1 cellular context compared by ENCODE assay signal in the genomic region with DNA sequence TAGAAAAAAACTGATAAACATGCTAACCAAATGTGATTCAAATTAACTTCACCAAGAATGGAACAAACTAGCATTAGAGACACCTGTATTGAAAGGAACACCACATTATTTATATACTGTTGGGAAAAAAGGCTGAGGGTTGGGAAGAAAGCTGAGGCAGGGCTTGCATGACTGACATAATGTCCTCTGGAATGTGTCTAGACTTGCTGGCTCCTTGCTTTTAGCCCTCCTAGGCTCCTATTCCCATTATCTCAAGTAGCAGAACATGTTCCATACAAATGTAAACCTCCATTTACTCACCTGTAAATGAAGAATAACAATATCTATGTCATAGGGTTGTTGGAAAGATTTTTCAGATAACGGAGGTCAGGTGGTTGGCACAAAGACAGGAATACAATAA.
TF ChIP-seq lines count a peak whose summit lies in the region.

No MANE protein-coding gene starts in this region.

TF ChIP-seq in HepG2, 621 proteins besides CTCF, POLR2A, EP300 and RAD21:
- TF ChIP-seq ZNF7 (CRISPR knock-in tag; IDR thresholded peaks at IDR 0.05) (no peak), RFXANK (CRISPR knock-in tag; IDR thresholded peaks at IDR 0.05) (no peak), ZNF274 (CRISPR knock-in tag; IDR thresholded peaks at IDR 0.05) (no peak), CBX5 (CRISPR knock-in tag; IDR thresholded peaks at IDR 0.05; ENCODE audit: borderline replicate concordance) (no peak), ISX (CRISPR knock-in tag; conservative IDR thresholded peaks at IDR 0.05) (no peak), ZNF460 (CRISPR knock-in tag; IDR thresholded peaks at IDR 0.05; ENCODE audit: borderline replicate concordance) (no peak), ZKSCAN5 (CRISPR knock-in tag; IDR thresholded peaks at IDR 0.05) (no peak), SCMH1 (CRISPR knock-in tag; IDR thresholded peaks at IDR 0.05; ENCODE audit: borderline replicate concordance) (no peak), RARA (CRISPR knock-in tag; IDR thresholded peaks at IDR 0.05) (no peak), ZNF709 (CRISPR knock-in tag; IDR thresholded peaks at IDR 0.05) (no peak)
- TF ChIP-seq, protein P1, sequence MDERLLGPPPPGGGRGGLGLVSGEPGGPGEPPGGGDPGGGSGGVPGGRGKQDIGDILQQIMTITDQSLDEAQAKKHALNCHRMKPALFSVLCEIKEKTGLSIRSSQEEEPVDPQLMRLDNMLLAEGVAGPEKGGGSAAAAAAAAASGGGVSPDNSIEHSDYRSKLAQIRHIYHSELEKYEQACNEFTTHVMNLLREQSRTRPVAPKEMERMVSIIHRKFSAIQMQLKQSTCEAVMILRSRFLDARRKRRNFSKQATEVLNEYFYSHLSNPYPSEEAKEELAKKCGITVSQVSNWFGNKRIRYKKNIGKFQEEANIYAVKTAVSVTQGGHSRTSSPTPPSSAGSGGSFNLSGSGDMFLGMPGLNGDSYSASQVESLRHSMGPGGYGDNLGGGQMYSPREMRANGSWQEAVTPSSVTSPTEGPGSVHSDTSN (CRISPR knock-in tag; IDR thresholded peaks at IDR 0.05) = no peak
- TF ChIP-seq, protein P2, sequence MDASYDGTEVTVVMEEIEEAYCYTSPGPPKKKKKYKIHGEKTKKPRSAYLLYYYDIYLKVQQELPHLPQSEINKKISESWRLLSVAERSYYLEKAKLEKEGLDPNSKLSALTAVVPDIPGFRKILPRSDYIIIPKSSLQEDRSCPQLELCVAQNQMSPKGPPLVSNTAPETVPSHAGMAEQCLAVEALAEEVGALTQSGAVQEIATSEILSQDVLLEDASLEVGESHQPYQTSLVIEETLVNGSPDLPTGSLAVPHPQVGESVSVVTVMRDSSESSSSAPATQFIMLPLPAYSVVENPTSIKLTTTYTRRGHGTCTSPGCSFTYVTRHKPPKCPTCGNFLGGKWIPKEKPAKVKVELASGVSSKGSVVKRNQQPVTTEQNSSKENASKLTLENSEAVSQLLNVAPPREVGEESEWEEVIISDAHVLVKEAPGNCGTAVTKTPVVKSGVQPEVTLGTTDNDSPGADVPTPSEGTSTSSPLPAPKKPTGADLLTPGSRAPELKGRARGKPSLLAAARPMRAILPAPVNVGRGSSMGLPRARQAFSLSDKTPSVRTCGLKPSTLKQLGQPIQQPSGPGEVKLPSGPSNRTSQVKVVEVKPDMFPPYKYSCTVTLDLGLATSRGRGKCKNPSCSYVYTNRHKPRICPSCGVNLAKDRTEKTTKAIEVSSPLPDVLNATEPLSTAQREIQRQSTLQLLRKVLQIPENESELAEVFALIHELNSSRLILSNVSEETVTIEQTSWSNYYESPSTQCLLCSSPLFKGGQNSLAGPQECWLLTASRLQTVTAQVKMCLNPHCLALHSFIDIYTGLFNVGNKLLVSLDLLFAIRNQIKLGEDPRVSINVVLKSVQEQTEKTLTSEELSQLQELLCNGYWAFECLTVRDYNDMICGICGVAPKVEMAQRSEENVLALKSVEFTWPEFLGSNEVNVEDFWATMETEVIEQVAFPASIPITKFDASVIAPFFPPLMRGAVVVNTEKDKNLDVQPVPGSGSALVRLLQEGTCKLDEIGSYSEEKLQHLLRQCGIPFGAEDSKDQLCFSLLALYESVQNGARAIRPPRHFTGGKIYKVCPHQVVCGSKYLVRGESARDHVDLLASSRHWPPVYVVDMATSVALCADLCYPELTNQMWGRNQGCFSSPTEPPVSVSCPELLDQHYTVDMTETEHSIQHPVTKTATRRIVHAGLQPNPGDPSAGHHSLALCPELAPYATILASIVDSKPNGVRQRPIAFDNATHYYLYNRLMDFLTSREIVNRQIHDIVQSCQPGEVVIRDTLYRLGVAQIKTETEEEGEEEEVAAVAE (CRISPR knock-in tag; IDR thresholded peaks at IDR 0.05; ENCODE audit: borderline replicate concordance) = no peak
- TF ChIP-seq, protein P3, sequence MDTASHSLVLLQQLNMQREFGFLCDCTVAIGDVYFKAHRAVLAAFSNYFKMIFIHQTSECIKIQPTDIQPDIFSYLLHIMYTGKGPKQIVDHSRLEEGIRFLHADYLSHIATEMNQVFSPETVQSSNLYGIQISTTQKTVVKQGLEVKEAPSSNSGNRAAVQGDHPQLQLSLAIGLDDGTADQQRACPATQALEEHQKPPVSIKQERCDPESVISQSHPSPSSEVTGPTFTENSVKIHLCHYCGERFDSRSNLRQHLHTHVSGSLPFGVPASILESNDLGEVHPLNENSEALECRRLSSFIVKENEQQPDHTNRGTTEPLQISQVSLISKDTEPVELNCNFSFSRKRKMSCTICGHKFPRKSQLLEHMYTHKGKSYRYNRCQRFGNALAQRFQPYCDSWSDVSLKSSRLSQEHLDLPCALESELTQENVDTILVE (CRISPR knock-in tag; IDR thresholded peaks at IDR 0.05) = no peak
